In the genomic region with DNA sequence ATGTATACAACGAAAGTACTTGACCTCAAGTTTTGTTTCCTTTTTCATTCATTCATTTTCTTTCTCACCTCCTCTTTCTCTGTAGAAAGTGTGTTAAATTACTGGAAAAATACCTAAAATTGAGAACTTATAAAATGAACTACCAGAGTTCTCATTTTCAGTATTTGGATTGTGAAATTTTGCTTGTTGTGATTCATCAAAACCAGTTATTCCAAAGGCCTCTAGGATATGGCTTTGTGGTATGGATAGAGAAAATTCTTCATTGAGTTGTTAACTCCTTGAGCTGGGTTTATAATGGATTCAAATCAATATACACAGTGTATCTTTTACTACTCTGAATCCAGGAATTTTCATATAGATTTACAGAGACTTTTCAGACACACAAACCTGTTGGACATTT, we compare ENCODE assay signal across 19 cellular contexts.
"Had no signal": no experiment of that assay in that cellular context is flagged by ENCODE, and none has a peak within 500 bp of the region (broad histone marks: within the 10 kb centered on the region; RNA-seq: fewer than 3 reads in every experiment).

No MANE protein-coding gene starts in this region.

- H3K4me3 Mint-ChIP-seq: activated CD4-positive, alpha-beta T cell treated with anti-CD3 and anti-CD28 coated beads, Interleukin-2, amount 10 ng/mL, durations not matched to agents 24 days and 14 days; activated T-helper 17 cell treated with anti-CD3 and anti-CD28 coated beads, Interleukin-2, amount 50 U/mL, for 72 hours; naive B cell; stimulated activated naive B cell treated with anti-CD40 and anti-IgM and Interleukin-4, amounts not matched to agents 10 μg/mL and 1 μg/mL and 100 μg/mL, for 72 hours; WTC11 had no signal

- ATAC-seq: lower lobe of right lung; right lobe of liver; stimulated activated naive B cell treated with anti-CD40 and anti-IgM and Interleukin-4, amounts not matched to agents 10 μg/mL and 1 μg/mL and 100 μg/mL, for 72 hours; WTC11 had no signal

- H3K27me3 Mint-ChIP-seq: activated CD4-positive, alpha-beta T cell treated with anti-CD3 and anti-CD28 coated beads, Interleukin-2, amount 10 ng/mL, durations not matched to agents 24 days and 14 days; activated T-helper 17 cell treated with anti-CD3 and anti-CD28 coated beads, Interleukin-2, amount 50 U/mL, for 72 hours; naive B cell; progenitor cell of endocrine pancreas; stimulated activated naive B cell treated with anti-CD40 and anti-IgM and Interleukin-4, amounts not matched to agents 10 μg/mL and 1 μg/mL and 100 μg/mL, for 72 hours had no signal

- H3K27me3 ChIP-seq: brain microvascular endothelial cell, esophagus muscularis mucosa, right lobe of liver had no signal

- H3K9me3 Mint-ChIP-seq: activated CD4-positive, alpha-beta T cell treated with anti-CD3 and anti-CD28 coated beads, Interleukin-2, amount 10 ng/mL, durations not matched to agents 24 days and 14 days; activated T-helper 17 cell treated with anti-CD3 and anti-CD28 coated beads, Interleukin-2, amount 50 U/mL, for 72 hours; naive B cell; stimulated activated naive B cell treated with anti-CD40 and anti-IgM and Interleukin-4, amounts not matched to agents 10 μg/mL and 1 μg/mL and 100 μg/mL, for 72 hours; WTC11 had no signal

- H3K4me3 ChIP-seq: esophagus muscularis mucosa, lower lobe of right lung, right lobe of liver, SK-N-MC had no signal

- H3K4me1 ChIP-seq: esophagus muscularis mucosa, lower lobe of right lung, right lobe of liver had no signal

- H3K36me3 ChIP-seq: brain microvascular endothelial cell had no signal

- DNase-seq: activated CD4-positive, alpha-beta T cell treated with anti-CD3 and anti-CD28 coated beads, Interleukin-2, amount 10 ng/mL, durations not matched to agents 24 days and 14 days; activated CD8-positive, alpha-beta memory T cell treated with anti-CD3 and anti-CD28 coated beads for 24 hours; activated naive CD4-positive, alpha-beta T cell treated with anti-CD3 and anti-CD28 coated beads, Interleukin-2, amount 50 U/mL, for 16 hours; amygdala; brain microvascular endothelial cell; hypothalamus; lower lobe of right lung; midbrain; naive B cell; nucleus accumbens; right lobe of liver; stimulated activated CD4-positive, alpha-beta T cell treated with anti-CD3 and anti-CD28 coated beads, Interleukin-2, amount 100 ng/mL, for 24 hours; stimulated activated naive B cell treated with anti-CD40 and anti-IgM and Interleukin-4, amounts not matched to agents 10 μg/mL and 1 μg/mL and 100 μg/mL, for 72 hours; substantia nigra had no signal

- H3K9me3 ChIP-seq: esophagus muscularis mucosa, lower lobe of right lung, right lobe of liver had no signal

- H3K27ac Mint-ChIP-seq: activated CD4-positive, alpha-beta T cell treated with anti-CD3 and anti-CD28 coated beads, Interleukin-2, amount 10 ng/mL, durations not matched to agents 24 days and 14 days; activated T-helper 17 cell treated with anti-CD3 and anti-CD28 coated beads, Interleukin-2, amount 50 U/mL, for 72 hours; progenitor cell of endocrine pancreas; stimulated activated naive B cell treated with anti-CD40 and anti-IgM and Interleukin-4, amounts not matched to agents 10 μg/mL and 1 μg/mL and 100 μg/mL, for 72 hours; WTC11 had no signal
